Comparison of ENCODE assay signal across 25 cellular contexts in the genomic region with DNA sequence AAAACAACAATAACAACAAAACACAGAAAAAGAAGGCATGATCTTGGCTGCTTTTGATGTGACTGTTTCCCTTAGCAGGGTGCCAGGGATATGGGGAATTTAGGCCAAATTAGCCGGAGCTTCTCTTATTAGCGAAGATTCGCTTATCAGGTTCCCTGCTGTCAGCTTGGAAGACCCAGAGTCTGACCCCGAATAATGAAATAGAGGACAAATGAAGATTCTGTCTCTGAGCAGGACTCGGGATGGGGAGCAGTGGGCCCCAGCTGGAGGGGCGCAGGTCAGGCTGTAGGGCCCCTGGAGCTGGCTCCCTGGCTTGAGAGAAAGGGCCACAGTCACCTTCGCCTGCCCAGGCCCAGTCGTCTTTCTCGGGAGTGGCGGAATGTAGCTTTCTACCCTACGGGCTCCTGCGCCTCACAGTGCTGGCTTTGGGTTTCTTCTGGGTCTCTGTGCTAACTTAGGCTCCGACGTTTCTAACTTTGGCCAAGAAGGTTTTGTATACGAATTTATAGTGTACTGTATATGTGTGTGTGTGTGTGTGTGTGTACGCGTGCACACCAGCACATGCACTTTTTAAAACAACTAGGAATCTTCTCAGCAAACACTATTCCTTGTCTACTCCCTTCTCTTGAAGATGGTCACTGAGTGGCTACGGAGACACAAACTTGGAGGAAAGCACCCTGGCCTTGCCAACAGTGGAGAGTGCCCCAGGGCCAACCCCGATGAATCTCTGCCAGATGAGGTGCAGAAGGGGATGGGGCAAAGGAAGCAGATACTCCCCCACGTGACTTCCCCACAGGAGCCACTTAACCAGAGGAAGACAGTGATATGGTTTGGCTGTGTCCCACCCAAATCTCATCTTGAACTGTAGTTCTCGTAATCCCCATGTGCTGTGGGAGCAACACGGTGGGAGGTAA.
DNase-seq lines count a peak whose midpoint lies in the region; ATAC-seq, FAIRE-seq and TF ChIP-seq lines count a peak whose summit lies in the region.
"Had no signal": no experiment of that assay in that cellular context is flagged by ENCODE, and none has a peak within 500 bp of the region (broad histone marks: within the 10 kb centered on the region; RNA-seq: fewer than 3 reads in every experiment).

No MANE protein-coding gene starts in this region.

- H3K9me3 ChIP-seq in IMR-90 (ENCODE audit: control insufficient read depth, insufficient read depth, low read length) (no peaks in the 10 kb centered on the region), astrocyte (ENCODE audit: insufficient read depth, low read depth, low read length) (no peaks in the 10 kb centered on the region), mesenchymal stem cell (ENCODE audit: control insufficient read depth, low read length) (no peaks in the 10 kb centered on the region), trophoblast cell (ENCODE audit: insufficient read depth, low read depth, low read length) (peaks cover 4% of the 10 kb centered on the region)
- H3K9me3 ChIP-seq: A549, BE2C, MG63 had no signal

- H2BK120ac ChIP-seq in IMR-90 (ENCODE audit: low read depth, low read length) (no peak overlapping the region), mesenchymal stem cell (ENCODE audit: low read depth, low read length) (peak overlapping the region; percentile 24), trophoblast cell (ENCODE audit: insufficient read depth, low read length, poor library complexity) (no peak overlapping the region)

- peak overlapping the region; percentile 25 for H2AFZ ChIP-seq in IMR-90 (replicated peaks; ENCODE audit: low read length, poor library complexity)
- H2AFZ ChIP-seq in astrocyte (ENCODE audit: low read depth, low read length), result no peak overlapping the region
- H2AFZ ChIP-seq in mesenchymal stem cell (ENCODE audit: low read depth, low read length), result no peak overlapping the region
- H2AFZ ChIP-seq in trophoblast cell (ENCODE audit: insufficient read depth, low read length, poor library complexity), result no peak overlapping the region

- BruUV-seq in IMR-90 (replicated peaks; lab: Mats Ljungman, UMichigan), result no TSS peak

- no peak for TF ChIP-seq RAD21 in IMR-90 (IDR thresholded peaks at IDR 0.05; ENCODE audit: low read length)

- H4K20me1 ChIP-seq in IMR-90 (ENCODE audit: insufficient read depth, low read length) (no peaks in the 10 kb centered on the region), astrocyte (ENCODE audit: insufficient read depth, low read length) (no peaks in the 10 kb centered on the region)

- no peaks in the 10 kb centered on the region for H3K27me3 Mint-ChIP-seq in astrocyte (ENCODE audit: low read depth, unreplicated experiment)

- CTCF ChIA-PET in IMR-90 (lab: Yijun Ruan, JAX), result no interaction called here

- H4K5ac ChIP-seq in IMR-90 (ENCODE audit: low read depth, low read length), result no peak overlapping the region

- no peak overlapping the region for H3K4ac ChIP-seq in IMR-90 (ENCODE audit: low read depth, low read length)
- no peak overlapping the region for H3K4ac ChIP-seq in mesenchymal stem cell (ENCODE audit: low read depth in 1 of 2, low read length in 2 of 2)
- H3K4ac ChIP-seq in trophoblast cell (ENCODE audit: low read depth, low read length), result no peak overlapping the region

- DNase-seq in IMR-90 (no peak), astrocyte (ENCODE audit: low read depth) (no peak), mesenchymal stem cell (no peak), trophoblast cell (no peak), SW480 (ENCODE audit: low spot score) (no peak), caudate nucleus (lab: John Stamatoyannopoulos, UW) (no peak), SK-N-DZ (ENCODE audit: low spot score) (no peak)
- DNase-seq: BE2C; CD4-positive, CD25-positive, alpha-beta regulatory T cell; EL; GF-D8; MG63; NCI-H1417; NCI-H1694 treated with DMSO at 0.1 percent for 48 hours; NCI-H2081 treated with DMSO at 0.1 percent for 48 hours; NCI-H2171 treated with DMSO at 0.1 percent for 48 hours; NCI-H446; NCI-H526; OCI-M1 had no signal

- FAIRE-seq in astrocyte (lab: Jason Lieb, UNC), result no peak
- FAIRE-seq: A549, H1, K562, RCC 7860 had no signal

- no peak overlapping the region for H2AK9ac ChIP-seq in IMR-90 (replicated peaks; ENCODE audit: low read depth, low read length, poor library complexity)

- H4K8ac ChIP-seq in IMR-90 (ENCODE audit: low read depth in 2 of 2, low read length in 2 of 2), result no peak overlapping the region
- H4K8ac ChIP-seq in mesenchymal stem cell (ENCODE audit: low read length), result no peak overlapping the region
- H4K8ac ChIP-seq in trophoblast cell (ENCODE audit: low read depth, low read length), result no peak overlapping the region

- H4K12ac ChIP-seq in trophoblast cell (ENCODE audit: low read depth, low read length), result no peak overlapping the region

- POLR2A ChIA-PET in IMR-90 (lab: Charles Lee; ENCODE audit: unreplicated experiment), result no interaction called here

- TF ChIP-seq CTCF in IMR-90 (conservative IDR thresholded peaks at IDR 0.05; ENCODE audit: low read depth, low read length) (no peak), astrocyte (IDR thresholded peaks at IDR 0.05; ENCODE audit: insufficient read depth, low read depth, low read length) (no peak)

- H3K56ac ChIP-seq in IMR-90 (ENCODE audit: extremely low read depth, insufficient read depth, low read length), result no peak overlapping the region

- peaks cover 6% of the 10 kb centered on the region; the same call in 1 of the 2 replicates for H3K9me1 ChIP-seq in IMR-90 (ENCODE audit: insufficient read depth, low read length)

- H3K27me3 ChIP-seq in IMR-90 (ENCODE audit: control insufficient read depth, insufficient read depth, low read length) (peaks cover 3% of the 10 kb centered on the region; the same call in 1 of the 2 replicates), astrocyte (ENCODE audit: insufficient read depth, low read length) (no peaks in the 10 kb centered on the region), mesenchymal stem cell (ENCODE audit: control insufficient read depth in 1 of 2, insufficient read depth in 1 of 2, low read length in 2 of 2) (no peaks in the 10 kb centered on the region), trophoblast cell (ENCODE audit: insufficient read depth, low read length) (no peaks in the 10 kb centered on the region)
- H3K27me3 ChIP-seq: BE2C, MG63 had no signal

- H3K36me3 ChIP-seq in IMR-90 (ENCODE audit: control insufficient read depth, insufficient read depth, low read length) (no peaks in the 10 kb centered on the region), astrocyte (ENCODE audit: insufficient read depth, low read length) (no peaks in the 10 kb centered on the region), mesenchymal stem cell (ENCODE audit: control insufficient read depth in 1 of 2, insufficient read depth in 2 of 2, low read depth in 1 of 2, low read length in 2 of 2) (no peaks in the 10 kb centered on the region), trophoblast cell (ENCODE audit: control insufficient read depth in 1 of 2, insufficient read depth in 2 of 2, low read length in 2 of 2) (no peaks in the 10 kb centered on the region)
- H3K36me3 ChIP-seq: BE2C, MG63 had no signal

- peaks cover 3% of the 10 kb centered on the region for H3K36me3 Mint-ChIP-seq in astrocyte (ENCODE audit: low read depth, unreplicated experiment)
- H3K36me3 Mint-ChIP-seq: CD4-positive, CD25-positive, alpha-beta regulatory T cell had no signal

- intact Hi-C loops in IMR-90 (cut with micrococcal nuclease), result no loop called here

- H3K14ac ChIP-seq in IMR-90 (replicated peaks; ENCODE audit: low read depth, low read length), result no peak overlapping the region
- H3K14ac ChIP-seq in mesenchymal stem cell (ENCODE audit: low read length in 2 of 2), result no peak overlapping the region
- H3K14ac ChIP-seq in trophoblast cell (ENCODE audit: low read length), result no peak overlapping the region

- no peak overlapping the region for H3K4me3 Mint-ChIP-seq in astrocyte (ENCODE audit: unreplicated experiment)
- H3K4me3 Mint-ChIP-seq: CD4-positive, CD25-positive, alpha-beta regulatory T cell had no signal

- H2AK5ac ChIP-seq in IMR-90 (ENCODE audit: low read depth, low read length), result no peak overlapping the region
- no peak overlapping the region for H2AK5ac ChIP-seq in mesenchymal stem cell (ENCODE audit: low read length, severe bottlenecking)
- H2AK5ac ChIP-seq in trophoblast cell (ENCODE audit: low read length), result no peak overlapping the region

- WGBS in IMR-90 (ENCODE audit: extremely low coverage in 2 of 2, insufficient read length in 1 of 2), 2 experiments, result 100% methylated on average over 4 of the region's 22 CpGs; no CpG with 5 or more reads in 1 of the 2 experiments
- 92% methylated on average over 20 of the region's 22 CpGs for whole genome bisulfite sequencing in mesenchymal stem cell
- WGBS in trophoblast cell (ENCODE audit: extremely low coverage, insufficient coverage, insufficient read length), result no CpG with 5 or more reads among the region's 22 CpGs

- H2BK20ac ChIP-seq in IMR-90 (ENCODE audit: low read depth, low read length), result no peak overlapping the region

- H4K91ac ChIP-seq in IMR-90 (ENCODE audit: insufficient read depth, low read depth, low read length), result no peak overlapping the region
- no peak overlapping the region for H4K91ac ChIP-seq in mesenchymal stem cell (ENCODE audit: low read length)
- H4K91ac ChIP-seq in trophoblast cell (ENCODE audit: low read depth, low read length), result no peak overlapping the region

- ATAC-seq in IMR-90 (ENCODE audit: low read depth), result no peak
- ATAC-seq in HG03521 (IDR thresholded peaks at IDR 0.05; ENCODE audit: unreplicated experiment), result no peak
- ATAC-seq: A549, HCT116, K562 had no signal

- H3K9ac ChIP-seq in IMR-90 (ENCODE audit: low read depth, low read length), result no peak overlapping the region
- H3K9ac ChIP-seq in astrocyte (ENCODE audit: low read length), result no peak overlapping the region
- no peak overlapping the region for H3K9ac ChIP-seq in mesenchymal stem cell (ENCODE audit: low read length)
- no peak overlapping the region for H3K9ac ChIP-seq in trophoblast cell (ENCODE audit: low read length)

- H3K23ac ChIP-seq in IMR-90 (ENCODE audit: low read depth, low read length), result no peak overlapping the region
- no peak overlapping the region for H3K23ac ChIP-seq in mesenchymal stem cell (ENCODE audit: low read length in 2 of 2)
- no peak overlapping the region for H3K23ac ChIP-seq in trophoblast cell (ENCODE audit: low read length)

- H3K4me3 ChIP-seq in IMR-90 (ENCODE audit: insufficient read depth, low read depth, low read length) (no peak overlapping the region), astrocyte (ENCODE audit: insufficient read depth, low read depth, low read length) (no peak overlapping the region), mesenchymal stem cell (ENCODE audit: insufficient read depth in 1 of 2, low read depth in 1 of 2, low read length in 2 of 2) (no peak overlapping the region), trophoblast cell (ENCODE audit: low read depth, low read length) (no peak overlapping the region)
- H3K4me3 ChIP-seq: A549, K562, MG63 had no signal

- H3K79me2 ChIP-seq in astrocyte (ENCODE audit: insufficient read depth, low read length), result no peaks in the 10 kb centered on the region
- no peaks in the 10 kb centered on the region for H3K79me2 ChIP-seq in trophoblast cell (ENCODE audit: control insufficient read depth, insufficient read depth, low read length, poor library complexity)

- H3K4me2 ChIP-seq in IMR-90 (ENCODE audit: low read depth, low read length), result no peak overlapping the region
- H3K4me2 ChIP-seq in astrocyte (ENCODE audit: low read length), result no peak overlapping the region
- H3K4me2 ChIP-seq in mesenchymal stem cell (ENCODE audit: low read length, poor library complexity, severe bottlenecking), result no peak overlapping the region
- H3K4me2 ChIP-seq in trophoblast cell (ENCODE audit: low read length), result no peak overlapping the region
- H3K4me2 ChIP-seq: A549 had no signal

- TF ChIP-seq POLR2A in IMR-90 (IDR thresholded peaks at IDR 0.05; ENCODE audit: low read depth, low read length), result no peak

- H3K9me3 Mint-ChIP-seq in astrocyte (ENCODE audit: unreplicated experiment), result peaks cover 11% of the 10 kb centered on the region
- H3K9me3 Mint-ChIP-seq: CD4-positive, CD25-positive, alpha-beta regulatory T cell had no signal

- no peak overlapping the region for H2BK5ac ChIP-seq in IMR-90 (ENCODE audit: low read depth, low read length, poor library complexity, severe bottlenecking)
- H2BK5ac ChIP-seq in mesenchymal stem cell (ENCODE audit: low read depth, low read length, poor library complexity, severe bottlenecking), result no peak overlapping the region
- H2BK5ac ChIP-seq in trophoblast cell (ENCODE audit: low read depth, low read length, poor library complexity), result no peak overlapping the region

- H2BK12ac ChIP-seq in mesenchymal stem cell (ENCODE audit: low read length in 2 of 2) (no peak overlapping the region), trophoblast cell (ENCODE audit: low read length) (peak overlapping the region; percentile 4)

- no peak overlapping the region for H2BK15ac ChIP-seq in IMR-90 (ENCODE audit: low read depth, low read length)
- peak overlapping the region; percentile 92 for H2BK15ac ChIP-seq in mesenchymal stem cell (ENCODE audit: low read depth, poor library complexity, severe bottlenecking)

- H3K27ac ChIP-seq in IMR-90 (ENCODE audit: insufficient read depth, low read length) (no peak overlapping the region), astrocyte (ENCODE audit: low read depth, low read length) (no peak overlapping the region), mesenchymal stem cell (ENCODE audit: low read length, poor library complexity, severe bottlenecking) (no peak overlapping the region), trophoblast cell (ENCODE audit: low read depth, low read length) (no peak overlapping the region), caudate nucleus (ENCODE audit: low read depth, low read length) (no peak overlapping the region)
- H3K27ac ChIP-seq: A549 had no signal

- in situ Hi-C loops in IMR-90 (cut with MboI; ENCODE audit: low sequenced_read_pairs), result no loop called here

- dilution Hi-C loops in IMR-90 (cut with HindIII; ENCODE audit: low sequenced_read_pairs, unreplicated experiment), result no loop called here

- H3K79me1 ChIP-seq in IMR-90 (ENCODE audit: low read depth in 1 of 2, low read length in 2 of 2) (no peaks in the 10 kb centered on the region), mesenchymal stem cell (replicated peaks; ENCODE audit: low read length, poor library complexity, severe bottlenecking) (no peaks in the 10 kb centered on the region), trophoblast cell (ENCODE audit: low read length) (peaks cover 16% of the 10 kb centered on the region)

- H3K18ac ChIP-seq in IMR-90 (ENCODE audit: low read depth, low read length), result no peak overlapping the region
- no peak overlapping the region for H3K18ac ChIP-seq in mesenchymal stem cell (ENCODE audit: low read depth in 1 of 2, low read length in 2 of 2)
- H3K18ac ChIP-seq in trophoblast cell (ENCODE audit: low read length), result no peak overlapping the region

- peaks cover 23% of the 10 kb centered on the region for H3K4me1 Mint-ChIP-seq in astrocyte (ENCODE audit: low read depth, unreplicated experiment)
- H3K4me1 Mint-ChIP-seq: CD4-positive, CD25-positive, alpha-beta regulatory T cell had no signal

- peak overlapping the region; percentile 51 for H3K27ac Mint-ChIP-seq in astrocyte (ENCODE audit: unreplicated experiment)
- H3K27ac Mint-ChIP-seq: CD4-positive, CD25-positive, alpha-beta regulatory T cell had no signal

- H3K4me1 ChIP-seq in IMR-90 (ENCODE audit: control insufficient read depth, insufficient read depth, low read length), result peaks cover 8% of the 10 kb centered on the region; the same call in 1 of the 2 replicates
- H3K4me1 ChIP-seq in astrocyte (ENCODE audit: insufficient read depth, low read length), result peaks cover 10% of the 10 kb centered on the region
- peaks cover 3% of the 10 kb centered on the region for H3K4me1 ChIP-seq in mesenchymal stem cell (ENCODE audit: control insufficient read depth, insufficient read depth, low read depth, low read length)
- H3K4me1 ChIP-seq in trophoblast cell (ENCODE audit: control insufficient read depth in 1 of 2, insufficient read depth in 2 of 2, low read length in 2 of 2), result peaks cover 7 to 10% of the 10 kb centered on the region in 2 experiments
- H3K4me1 ChIP-seq: A549 had no signal
